ENCODE assay signal across 29 cellular contexts in the genomic region with DNA sequence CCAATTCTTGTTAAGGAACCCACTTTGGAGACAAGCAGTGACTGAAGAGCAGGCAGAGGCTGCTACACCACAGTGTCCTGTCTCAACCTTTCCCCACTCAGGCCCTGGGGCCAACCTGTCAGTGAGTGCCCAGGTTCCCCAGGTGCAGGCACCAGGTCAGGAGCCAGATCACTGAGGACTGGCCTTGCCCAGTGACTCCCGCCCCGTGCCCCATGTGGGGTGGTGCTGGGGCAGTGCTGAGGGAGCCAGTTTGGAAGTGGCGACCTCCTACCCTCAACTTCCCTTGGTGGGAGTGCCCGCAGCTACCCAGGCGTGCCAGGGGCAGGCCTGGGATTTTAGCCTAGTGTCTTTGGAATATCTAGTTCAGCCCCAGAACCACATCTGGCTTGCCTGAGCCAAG. TPM values are rescaled to one million over a fixed set of nuclear protein-coding genes. Genes with fewer than 3 reads are reported as not detected.
DNase-seq lines count a peak whose midpoint lies in the region; ATAC-seq, FAIRE-seq and TF ChIP-seq lines count a peak whose summit lies in the region.
"Had no signal": no experiment of that assay in that cellular context is flagged by ENCODE, and none has a peak within 500 bp of the region (broad histone marks: within the 10 kb centered on the region; RNA-seq: fewer than 3 reads in every experiment).

No MANE protein-coding gene starts in this region.

- H3F3A ChIP-seq in PC-9 (ENCODE audit: insufficient read depth, low read depth) = peaks cover 62% of the 10 kb centered on the region

- H4K91ac ChIP-seq in H1 (replicated peaks; ENCODE audit: insufficient read length, low read length) = no peak overlapping the region

- 0 out of 2 replicates have a peak, but pooled peaks cover 15% of the 10 kb centered on the region for H3K36me3 ChIP-seq in PC-9 (ENCODE audit: low read depth)
- H3K36me3 ChIP-seq in H1 (ENCODE audit: control insufficient read depth in 2 of 4, insufficient read depth in 4 of 4, low read length in 3 of 4) = no peaks in the 10 kb centered on the region
- peaks cover 36% of the 10 kb centered on the region for H3K36me3 ChIP-seq in OCI-LY7 (ENCODE audit: insufficient read depth, low read length)

- H4K5ac ChIP-seq in H1 (ENCODE audit: insufficient read length, low read depth, low read length) = no peak overlapping the region

- no peak overlapping the region for H3K14ac ChIP-seq in H1 (ENCODE audit: insufficient read length)

- peaks cover 10% of the 10 kb centered on the region; the same call in 1 of the 2 replicates for H3K23me2 ChIP-seq in H1 (ENCODE audit: low read depth, low read length)

- H2BK120ac ChIP-seq in H1 (replicated peaks; ENCODE audit: low read depth, low read length) = no peak overlapping the region

- H3K36me3 Mint-ChIP-seq in activated T-cell treated with anti-CD3 and anti-CD28 coated beads, Interleukin-2, amount 50 U/mL, for 72 hours (ENCODE audit: insufficient read depth in 2 of 2) = peaks cover 0 to 4% of the 10 kb centered on the region in 2 donors
- H3K36me3 Mint-ChIP-seq in stimulated activated effector memory CD8-positive, alpha-beta T cell treated with anti-CD3 and anti-CD28 coated beads, Interleukin-12 subunit alpha, Interleukin-12 subunit beta, amount 100 ng/mL, for 72 hours = peaks cover 60% of the 10 kb centered on the region

- TF ChIP-seq CTCF in PC-9 (conservative IDR thresholded peaks at IDR 0.05) = no peak
- no peak for TF ChIP-seq CTCF in H1 (IDR thresholded peaks at IDR 0.05; ENCODE audit: control extremely low read depth in 1 of 3, insufficient read depth in 1 of 3, low read depth in 1 of 3, low read length in 3 of 3)
- TF ChIP-seq CTCF in OCI-LY7 (conservative IDR thresholded peaks at IDR 0.05; ENCODE audit: low read length) = no peak

- no peak for ATAC-seq in activated T-cell treated with anti-CD3 and anti-CD28 coated beads, Interleukin-2, amount 50 U/mL, for 72 hours (replicated peaks in 1 of 2)
- no peak for ATAC-seq in stimulated activated effector memory CD8-positive, alpha-beta T cell treated with anti-CD3 and anti-CD28 coated beads, Interleukin-12 subunit alpha, Interleukin-12 subunit beta, amount 100 ng/mL, for 72 hours
- ATAC-seq: activated CD4-positive, alpha-beta T cell treated with anti-CD3 and anti-CD28 coated beads for 36 hours; GM12878; left cardiac atrium had no signal

- no peak overlapping the region for H2BK12ac ChIP-seq in H1 (ENCODE audit: low read depth, low read length)

- no peak for DNase-seq in activated T-cell treated with anti-CD3 and anti-CD28 coated beads, Interleukin-2, amount 50 U/mL, for 72 hours
- no peak for DNase-seq in activated T-cell treated with anti-CD3 and anti-CD28 coated beads, Interleukin-2, amount 50 U/mL, for 1 hour
- DNase-seq in PC-9 (no peak), H1 (ENCODE audit: low read depth in 1 of 2, low spot score in 2 of 2) (no peak), OCI-M2 (lab: John Stamatoyannopoulos, UW; ENCODE audit: unreplicated experiment) (no peak), OCI-LY7 (ENCODE audit: low spot score) (no peak), NAMALWA (ENCODE audit: low spot score) (no peak)
- DNase-seq in stimulated activated effector memory CD8-positive, alpha-beta T cell treated with anti-CD3 and anti-CD28 coated beads, Interleukin-12 subunit alpha, Interleukin-12 subunit beta, amount 100 ng/mL, for 72 hours (ENCODE audit: low spot score in 2 of 2) = no peak
- DNase-seq: activated CD4-positive, alpha-beta T cell treated with anti-CD3 and anti-CD28 coated beads for 36 hours; activated naive CD4-positive, alpha-beta T cell treated with Interleukin-2 at 50 U/mL for 16 hours; adrenal gland; DMS153; immature natural killer cell; KG1; left cardiac atrium; MG63; NCI-H2081; NCI-H524 treated with DMSO at 0.1 percent for 48 hours; NK-92 treated with Interleukin-12 subunit alpha and Interleukin-12 subunit beta, amount 100 ng/mL, for 24 hours; SIG-M5; T-helper 9 cell had no signal

- H3K4me2 ChIP-seq in PC-9 = no peak overlapping the region
- H3K4me2 ChIP-seq in H1 (ENCODE audit: insufficient read depth in 1 of 2, low read depth in 2 of 2, low read length in 2 of 2) = no peak overlapping the region
- no peak overlapping the region for H3K4me2 ChIP-seq in OCI-LY7 (ENCODE audit: low read length)
- H3K4me2 ChIP-seq: smooth muscle cell had no signal

- H3K9me2 ChIP-seq in PC-9 (ENCODE audit: insufficient read depth) (no peaks in the 10 kb centered on the region), OCI-LY7 (ENCODE audit: insufficient read depth, low read length) (no peaks in the 10 kb centered on the region)

- H2BK5ac ChIP-seq in H1 (ENCODE audit: low read depth, low read length) = no peak overlapping the region

- H3K4ac ChIP-seq in H1 (replicated peaks; ENCODE audit: insufficient read length, low read depth, low read length) = no peak overlapping the region

- no peak for TF ChIP-seq EP300 in H1 (IDR thresholded peaks at IDR 0.05; ENCODE audit: borderline replicate concordance in 1 of 2, low read depth in 2 of 2, low read length in 2 of 2)

- peak overlapping the region; percentile 3; the same call in 1 of the 2 replicates for H3K27ac ChIP-seq in PC-9
- no peak overlapping the region for H3K27ac ChIP-seq in H1 (ENCODE audit: low read depth, low read length)
- no peak overlapping the region for H3K27ac ChIP-seq in OCI-LY7 (ENCODE audit: low read depth, low read length, poor library complexity, severe bottlenecking)
- H3K27ac ChIP-seq: VCaP had no signal

- H4K20me1 ChIP-seq in PC-9 (ENCODE audit: insufficient read depth) (peaks cover 61% of the 10 kb centered on the region), H1 (replicated peaks in 1 of 2; ENCODE audit: control insufficient read depth in 1 of 2, insufficient read depth in 2 of 2, low read length in 2 of 2) (peaks cover 1 to 5% of the 10 kb centered on the region in 2 experiments), OCI-LY7 (ENCODE audit: insufficient read depth, low read length) (no peaks in the 10 kb centered on the region)

- no peak for TF ChIP-seq RAD21 in H1 (IDR thresholded peaks at IDR 0.05 in 1 of 2, conservative IDR thresholded peaks at IDR 0.05 in 1 of 2; ENCODE audit: low read depth in 2 of 2, low read length in 2 of 2)

- no peak for TF ChIP-seq POLR2A in H1 (IDR thresholded peaks at IDR 0.05; ENCODE audit: control extremely low read depth in 1 of 2, low read depth in 2 of 2, low read length in 2 of 2)

- H3K9me3 Mint-ChIP-seq in activated T-cell treated with anti-CD3 and anti-CD28 coated beads, Interleukin-2, amount 50 U/mL, for 72 hours = no peaks in the 10 kb centered on the region
- H3K9me3 Mint-ChIP-seq in stimulated activated effector memory CD8-positive, alpha-beta T cell treated with anti-CD3 and anti-CD28 coated beads, Interleukin-12 subunit alpha, Interleukin-12 subunit beta, amount 100 ng/mL, for 72 hours = no peaks in the 10 kb centered on the region
- H3K9me3 Mint-ChIP-seq: brain; immature natural killer cell; memory B cell; stimulated activated naive CD8-positive, alpha-beta T cell treated with anti-CD3 and anti-CD28 coated beads, Interleukin-15, Interleukin-2, amounts not matched to agents 100 ng/mL and 50 ng/mL, for 24 hours had no signal

- H3K9ac ChIP-seq in H1 (replicated peaks in 1 of 4; ENCODE audit: extremely low read depth in 1 of 4, low read depth in 3 of 4, low read length in 3 of 4) = no peak overlapping the region

- peak overlapping the region; percentile 90 for H3K27ac Mint-ChIP-seq in activated T-cell treated with anti-CD3 and anti-CD28 coated beads, Interleukin-2, amount 50 U/mL, for 72 hours
- peak overlapping the region; percentile 76 for H3K27ac Mint-ChIP-seq in stimulated activated effector memory CD8-positive, alpha-beta T cell treated with anti-CD3 and anti-CD28 coated beads, Interleukin-12 subunit alpha, Interleukin-12 subunit beta, amount 100 ng/mL, for 72 hours
- H3K27ac Mint-ChIP-seq: B cell; memory B cell; stimulated activated naive CD8-positive, alpha-beta T cell treated with anti-CD3 and anti-CD28 coated beads, Interleukin-15, Interleukin-2, amounts not matched to agents 100 ng/mL and 50 ng/mL, for 24 hours had no signal

- H2AFZ ChIP-seq in PC-9 (no peak overlapping the region), H1 (ENCODE audit: low read length) (no peak overlapping the region), OCI-LY7 (ENCODE audit: low read length) (no peak overlapping the region)

- no peaks in the 10 kb centered on the region; the same call in 1 of the 2 replicates for H3K79me2 ChIP-seq in PC-9 (ENCODE audit: low read depth)
- H3K79me2 ChIP-seq in H1 (ENCODE audit: control insufficient read depth in 1 of 2, insufficient read depth in 2 of 2, low read length in 2 of 2) = no peaks in the 10 kb centered on the region
- no peaks in the 10 kb centered on the region for H3K79me2 ChIP-seq in OCI-LY7 (ENCODE audit: insufficient read depth, low read depth, low read length)

- no peak overlapping the region for H2BK15ac ChIP-seq in H1 (ENCODE audit: low read length)

- H3K18ac ChIP-seq in H1 (ENCODE audit: extremely low read depth, low read length) = no peak overlapping the region

- no TSS peak for BruUV-seq in PC-9 (replicated peaks; lab: Mats Ljungman, UMichigan)
- no TSS peak for BruUV-seq in OCI-LY7 (replicated peaks; lab: Mats Ljungman, UMichigan)

- no peak overlapping the region for H3K4me3 Mint-ChIP-seq in activated T-cell treated with anti-CD3 and anti-CD28 coated beads, Interleukin-2, amount 50 U/mL, for 72 hours
- H3K4me3 Mint-ChIP-seq in stimulated activated effector memory CD8-positive, alpha-beta T cell treated with anti-CD3 and anti-CD28 coated beads, Interleukin-12 subunit alpha, Interleukin-12 subunit beta, amount 100 ng/mL, for 72 hours = no peak overlapping the region
- H3K4me3 Mint-ChIP-seq: activated CD4-positive, alpha-beta T cell treated with anti-CD3 and anti-CD28 coated beads for 36 hours; B cell; immature natural killer cell; memory B cell; stimulated activated naive CD8-positive, alpha-beta T cell treated with anti-CD3 and anti-CD28 coated beads, Interleukin-15, Interleukin-2, amounts not matched to agents 100 ng/mL and 50 ng/mL, for 24 hours had no signal

- peaks cover 22% of the 10 kb centered on the region for H3K4me1 Mint-ChIP-seq in activated T-cell treated with anti-CD3 and anti-CD28 coated beads, Interleukin-2, amount 50 U/mL, for 72 hours (ENCODE audit: low read depth)
- peaks cover 9% of the 10 kb centered on the region for H3K4me1 Mint-ChIP-seq in stimulated activated effector memory CD8-positive, alpha-beta T cell treated with anti-CD3 and anti-CD28 coated beads, Interleukin-12 subunit alpha, Interleukin-12 subunit beta, amount 100 ng/mL, for 72 hours

- H3K4me1 ChIP-seq in PC-9 (replicated peaks; ENCODE audit: insufficient read depth) = peaks cover 18% of the 10 kb centered on the region; the same call in 1 of the 2 replicates
- peaks cover 0 to 20% (median 12%) of the 10 kb centered on the region in 4 experiments; a peak in 6 of 7 replicates for H3K4me1 ChIP-seq in H1 (replicated peaks in 1 of 4; ENCODE audit: control insufficient read depth in 3 of 4, insufficient read depth in 4 of 4, low read length in 3 of 4)
- peaks cover 20% of the 10 kb centered on the region for H3K4me1 ChIP-seq in OCI-LY7 (ENCODE audit: insufficient read depth, low read length, poor library complexity, severe bottlenecking)

- H4K8ac ChIP-seq in H1 (ENCODE audit: extremely low read depth, insufficient read depth, low read length) = no peak overlapping the region

- peak overlapping the region; percentile 80; the same call in 1 of the 2 replicates for H2BK20ac ChIP-seq in H1 (ENCODE audit: low read length)

- FAIRE-seq in H1 (lab: Jason Lieb, UNC) = no peak
- FAIRE-seq: GM12878 had no signal

- H3K27me3 ChIP-seq in PC-9 (ENCODE audit: insufficient read depth, low read depth) = no peaks in the 10 kb centered on the region
- peaks cover 6 to 23% (median 17%) of the 10 kb centered on the region in 4 experiments for H3K27me3 ChIP-seq in H1 (replicated peaks in 1 of 4; ENCODE audit: control insufficient read depth in 3 of 4, extremely low read depth in 1 of 4, insufficient read depth in 3 of 4, low read length in 3 of 4)
- H3K27me3 ChIP-seq: adrenal gland, MG63, right atrium auricular region had no signal

- CTCF ChIA-PET in PC-9 (lab: Charles Lee) (no interaction called here), H1 (lab: Charles Lee; ENCODE audit: partially characterized antibody) (interaction anchor here (0.6 to 18.1 kb wide), 8 partner anchors 9 to 125 kb away, joined by 3 to 375 read pairs (median 4); no protein-coding TSS in a partner anchor), OCI-LY7 (lab: Charles Lee; ENCODE audit: unreplicated experiment) (interaction anchor here (1.0 kb wide), 1 partner anchor 29 kb away, joined by 3 read pairs; no protein-coding TSS in a partner anchor)

- no peak overlapping the region for H3K23ac ChIP-seq in H1 (ENCODE audit: insufficient read length)

- no peaks in the 10 kb centered on the region for H3K9me3 ChIP-seq in PC-9 (ENCODE audit: insufficient read depth, low read depth)
- H3K9me3 ChIP-seq in H1 (ENCODE audit: insufficient read depth in 2 of 2, low read depth in 1 of 2, low read length in 1 of 2) = no peaks in the 10 kb centered on the region
- no peaks in the 10 kb centered on the region for H3K9me3 ChIP-seq in OCI-LY7 (ENCODE audit: low read length)
- H3K9me3 ChIP-seq: adrenal gland, MG63, right atrium auricular region had no signal

- H3K4me3 ChIP-seq in PC-9 = no peak overlapping the region
- no peak overlapping the region for H3K4me3 ChIP-seq in H1 (ENCODE audit: extremely low read depth in 1 of 4, insufficient read depth in 2 of 4, low read depth in 3 of 4, low read length in 4 of 4)
- no peak overlapping the region for H3K4me3 ChIP-seq in OCI-LY7 (ENCODE audit: low read depth, low read length, poor library complexity, severe bottlenecking)
- H3K4me3 ChIP-seq: adrenal gland, GM12878, MG63, right atrium auricular region, smooth muscle cell had no signal

- 92% methylated on average over 5 of the region's 5 CpGs; no CpG with 5 or more reads in 1 of the 2 experiments for WGBS in H1 (ENCODE audit: extremely low coverage in 1 of 2, insufficient coverage in 1 of 2, insufficient read length in 1 of 2, insufficient replicate concordance in 2 of 2, low coverage in 1 of 2, low lambda C conversion rate in 2 of 2, missing lambda C conversion rate in 1 of 2), 2 experiments

- intact Hi-C loops in PC-9 (cut with micrococcal nuclease; ENCODE audit: unreplicated experiment) = no loop called here
- intact Hi-C loops in OCI-LY7 (cut with micrococcal nuclease; ENCODE audit: unreplicated experiment) = no loop called here

- no peaks in the 10 kb centered on the region for H3K79me1 ChIP-seq in H1 (ENCODE audit: low read depth, low read length)

- no peak overlapping the region for H2AK5ac ChIP-seq in H1 (ENCODE audit: low read depth, low read length)

- H3K27me3 Mint-ChIP-seq in activated T-cell treated with anti-CD3 and anti-CD28 coated beads, Interleukin-2, amount 50 U/mL, for 72 hours (ENCODE audit: low read depth) = no peaks in the 10 kb centered on the region
- H3K27me3 Mint-ChIP-seq: activated CD4-positive, alpha-beta T cell treated with anti-CD3 and anti-CD28 coated beads for 36 hours; B cell; memory B cell; stimulated activated naive CD8-positive, alpha-beta T cell treated with anti-CD3 and anti-CD28 coated beads, Interleukin-15, Interleukin-2, amounts not matched to agents 100 ng/mL and 50 ng/mL, for 24 hours had no signal

- POLR2A ChIA-PET in PC-9 (lab: Charles Lee; ENCODE audit: unreplicated experiment) = interaction anchor here (0.7 kb wide), 1 partner anchor 112 kb away, joined by 4 read pairs; no protein-coding TSS in a partner anchor
- POLR2A ChIA-PET in H1 (lab: Charles Lee; ENCODE audit: partially characterized antibody) = interaction anchor here (2.9 to 24.7 kb wide), 2 partner anchors 13 to 23 kb away, joined by 13 to 532 read pairs; a partner anchor contains a TSS
- POLR2A ChIA-PET in OCI-LY7 (lab: Charles Lee) = interaction anchor here (0.7 kb wide), 1 partner anchor 23 kb away, joined by 3 read pairs; no protein-coding TSS in a partner anchor

- H3K56ac ChIP-seq in H1 (replicated peaks; ENCODE audit: insufficient read length, low read depth, low read length) = no peak overlapping the region

RNA-seq across cellular contexts. Expression of a gene that starts 29.3 kb away (rescaled TPM):
- total RNA-seq in activated T-cell treated with anti-CD3 and anti-CD28 coated beads, Interleukin-2, amount 50 U/mL, for 72 hours = 100 to 1,000 TPM; 192 to 209 TPM
- 243 and 360 TPM in 2 replicates for total RNA-seq in PC-9 (2021)
- total RNA-seq in H1 (2021; fragmentation: NEBNext Ultra II Directional; extraction: Animal tissue kit (Norgen Biotek cat#: 25700)) = 69.9 and 70.8 TPM in 2 replicates
- polyA plus RNA-seq in H1 (2011; rRNA removed) = 28.6 and 64.6 TPM in 2 replicates
- polyA plus RNA-seq in H1 (2011; cell fraction: cytosol; rRNA removed) = 34.1 TPM
- 270 TPM for polyA plus RNA-seq in H1 (2011; cell fraction: nucleus; rRNA removed)
- polyA plus RNA-seq in H1 (2012, experiment 1 of 2) = 45.2 to 64.7 TPM (median 53.7 TPM) in 4 replicates
- polyA plus RNA-seq in H1 (2012, experiment 2 of 2) = 36.4 TPM
- 88.4 TPM for polyA plus RNA-seq in H1 (2013, experiment 1 of 2)
- 76.5 TPM for polyA plus RNA-seq in H1 (2013, experiment 2 of 2)
- polyA minus RNA-seq in H1 (2011; rRNA and poly(A)+ RNA removed) = 21.0 and 35.5 TPM in 2 replicates
- polyA minus RNA-seq in H1 (2011; cell fraction: cytosol; rRNA and poly(A)+ RNA removed) = 60.1 TPM
- polyA minus RNA-seq in H1 (2011; cell fraction: nucleus; rRNA and poly(A)+ RNA removed) = 90.1 TPM
- total RNA-seq in OCI-LY7 (2014; rRNA removed; shearing (Covaris generic)) = 48.4 and 70.4 TPM in 2 replicates
- 187 and 213 TPM in 2 replicates for total RNA-seq in OCI-LY7 (2022)
